In the genomic region with DNA sequence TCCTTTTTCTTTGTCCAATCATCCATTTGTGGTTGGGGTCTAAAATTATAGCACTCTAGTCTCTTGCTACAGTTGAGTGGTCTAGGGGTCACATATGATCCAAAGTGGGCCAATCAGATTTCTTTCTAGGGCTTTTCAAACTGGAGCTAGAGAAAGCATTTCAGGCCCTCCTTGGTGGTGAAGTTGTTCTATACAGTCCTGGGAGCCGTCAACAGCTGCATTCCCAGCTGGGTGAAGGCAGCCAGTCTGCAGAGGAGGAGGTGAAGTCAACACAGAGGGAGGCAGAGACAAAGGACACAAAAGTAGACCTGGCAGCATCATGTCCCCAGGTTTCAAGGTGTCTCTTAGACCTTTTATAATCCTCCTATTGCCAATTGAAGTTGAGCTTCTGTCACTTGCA, we compare ENCODE assay signal across 14 cellular contexts.
DNase-seq lines count a peak whose midpoint lies in the region; ATAC-seq, FAIRE-seq and TF ChIP-seq lines count a peak whose summit lies in the region.
"Had no signal": no experiment of that assay in that cellular context is flagged by ENCODE, and none has a peak within 500 bp of the region (broad histone marks: within the 10 kb centered on the region; RNA-seq: fewer than 3 reads in every experiment).

No MANE protein-coding gene starts in this region.

- peaks cover 31% of the 10 kb centered on the region for H3K4me1 Mint-ChIP-seq in neural progenitor cell
- no peaks in the 10 kb centered on the region for H3K4me1 Mint-ChIP-seq in activated T-cell treated with anti-CD3 and anti-CD28 coated beads, Interleukin-2, amount 50 U/mL, for 24 hours (ENCODE audit: low read depth)
- H3K4me1 Mint-ChIP-seq: CD14-positive monocyte; CD8-positive, alpha-beta memory T cell; IgD-negative memory B cell had no signal

- peak overlapping the region; percentile 7 for H3K27ac Mint-ChIP-seq in neural progenitor cell
- no peak overlapping the region for H3K27ac Mint-ChIP-seq in activated T-cell treated with anti-CD3 and anti-CD28 coated beads, Interleukin-2, amount 50 U/mL, for 24 hours
- H3K27ac Mint-ChIP-seq: CD14-positive monocyte; CD8-positive, alpha-beta memory T cell; IgD-negative memory B cell had no signal

- H3K4me3 ChIP-seq in choroid plexus epithelial cell (ENCODE audit: low read depth, low read length) (no peak overlapping the region), neural progenitor cell (no peak overlapping the region), left lung (no peak overlapping the region), testis (no peak overlapping the region)

- H3K36me3 ChIP-seq in neural progenitor cell = no peaks in the 10 kb centered on the region
- no peaks in the 10 kb centered on the region for H3K36me3 ChIP-seq in left lung
- no peaks in the 10 kb centered on the region for H3K36me3 ChIP-seq in testis (ENCODE audit: low read depth, missing control alignments)

- peaks cover 9% of the 10 kb centered on the region for H3K9me3 Mint-ChIP-seq in neural progenitor cell
- no peaks in the 10 kb centered on the region for H3K9me3 Mint-ChIP-seq in activated T-cell treated with anti-CD3 and anti-CD28 coated beads, Interleukin-2, amount 50 U/mL, for 24 hours

- H2AFZ ChIP-seq in neural progenitor cell (replicated peaks) = no peak overlapping the region

- peaks cover 8% of the 10 kb centered on the region for H3K27me3 Mint-ChIP-seq in neural progenitor cell (ENCODE audit: insufficient read depth, low read depth)
- no peaks in the 10 kb centered on the region for H3K27me3 Mint-ChIP-seq in activated T-cell treated with anti-CD3 and anti-CD28 coated beads, Interleukin-2, amount 50 U/mL, for 24 hours
- H3K27me3 Mint-ChIP-seq: CD8-positive, alpha-beta memory T cell; IgD-negative memory B cell had no signal

- no peaks in the 10 kb centered on the region for H3K36me3 Mint-ChIP-seq in neural progenitor cell
- no peaks in the 10 kb centered on the region for H3K36me3 Mint-ChIP-seq in activated T-cell treated with anti-CD3 and anti-CD28 coated beads, Interleukin-2, amount 50 U/mL, for 24 hours (ENCODE audit: low read depth)
- H3K36me3 Mint-ChIP-seq: CD14-positive monocyte; CD8-positive, alpha-beta memory T cell had no signal

- no peak for ATAC-seq in left lung
- no peak for ATAC-seq in HG03039 (IDR thresholded peaks at IDR 0.05; ENCODE audit: unreplicated experiment)
- ATAC-seq: HCT116 had no signal

- H3K9ac ChIP-seq in neural progenitor cell = no peak overlapping the region

- H3K27me3 ChIP-seq in neural progenitor cell (no peaks in the 10 kb centered on the region), left lung (no peaks in the 10 kb centered on the region), testis (no peaks in the 10 kb centered on the region)

- no peak overlapping the region for H3K27ac ChIP-seq in neural progenitor cell
- no peak overlapping the region for H3K27ac ChIP-seq in left lung
- no peak overlapping the region for H3K27ac ChIP-seq in testis

- no peak for DNase-seq in H54 (ENCODE audit: insufficient read length, low spot score)
- peak; percentile 32 for DNase-seq in choroid plexus epithelial cell (ENCODE audit: low read depth)
- no peak for DNase-seq in neural progenitor cell (ENCODE audit: low spot score)
- no peak for DNase-seq in left lung
- DNase-seq in activated T-cell treated with anti-CD3 and anti-CD28 coated beads, Interleukin-2, amount 50 U/mL, for 24 hours = no peak
- DNase-seq in testis = no peak
- DNase-seq: Caco-2; CD8-positive, alpha-beta memory T cell; GF-D8 had no signal

- H3K9me3 ChIP-seq in neural progenitor cell (ENCODE audit: low read depth) (no peaks in the 10 kb centered on the region), left lung (no peaks in the 10 kb centered on the region), testis (no peaks in the 10 kb centered on the region)
- H3K9me3 ChIP-seq: Caco-2 had no signal

- intact Hi-C loops in left lung (cut with DNase I) = no loop called here
- intact Hi-C loops in testis (cut with DNase I; ENCODE audit: low total_unique reads) = no loop called here

- no peaks in the 10 kb centered on the region for H3K79me2 ChIP-seq in neural progenitor cell (ENCODE audit: low read depth)

- peak; percentile 72 for FAIRE-seq in H54 (lab: Jason Lieb, UNC)
- FAIRE-seq: A204.1 had no signal

- H3K4me3 Mint-ChIP-seq in neural progenitor cell = no peak overlapping the region
- H3K4me3 Mint-ChIP-seq in activated T-cell treated with anti-CD3 and anti-CD28 coated beads, Interleukin-2, amount 50 U/mL, for 24 hours = no peak overlapping the region
- H3K4me3 Mint-ChIP-seq: CD14-positive monocyte; CD8-positive, alpha-beta memory T cell; IgD-negative memory B cell had no signal

- H3K4me1 ChIP-seq in neural progenitor cell (peaks cover 19% of the 10 kb centered on the region), left lung (no peaks in the 10 kb centered on the region), testis (no peaks in the 10 kb centered on the region)
- H3K4me1 ChIP-seq: Caco-2 had no signal

- no peaks in the 10 kb centered on the region for H4K20me1 ChIP-seq in neural progenitor cell (ENCODE audit: low read depth)

- WGBS in testis, 2 donors = 38 to 74% methylated on average over 1 of the region's 1 CpG

- TF ChIP-seq CTCF in choroid plexus epithelial cell (conservative IDR thresholded peaks at IDR 0.05; ENCODE audit: low read depth, low read length) (no peak), neural progenitor cell (IDR thresholded peaks at IDR 0.05) (no peak), left lung (IDR thresholded peaks at IDR 0.05) (no peak), testis (IDR thresholded peaks at IDR 0.05) (no peak)

- H3K4me2 ChIP-seq in neural progenitor cell = no peak overlapping the region

- TF ChIP-seq POLR2A in H54 (IDR thresholded peaks at IDR 0.05; ENCODE audit: low read depth, low read length) = no peak
- TF ChIP-seq POLR2A in testis (IDR thresholded peaks at IDR 0.05) = no peak

- H3F3A ChIP-seq in neural progenitor cell (ENCODE audit: low read depth) = no peaks in the 10 kb centered on the region
